Comparison of ENCODE assay signal across 8 cellular contexts in the genomic region with DNA sequence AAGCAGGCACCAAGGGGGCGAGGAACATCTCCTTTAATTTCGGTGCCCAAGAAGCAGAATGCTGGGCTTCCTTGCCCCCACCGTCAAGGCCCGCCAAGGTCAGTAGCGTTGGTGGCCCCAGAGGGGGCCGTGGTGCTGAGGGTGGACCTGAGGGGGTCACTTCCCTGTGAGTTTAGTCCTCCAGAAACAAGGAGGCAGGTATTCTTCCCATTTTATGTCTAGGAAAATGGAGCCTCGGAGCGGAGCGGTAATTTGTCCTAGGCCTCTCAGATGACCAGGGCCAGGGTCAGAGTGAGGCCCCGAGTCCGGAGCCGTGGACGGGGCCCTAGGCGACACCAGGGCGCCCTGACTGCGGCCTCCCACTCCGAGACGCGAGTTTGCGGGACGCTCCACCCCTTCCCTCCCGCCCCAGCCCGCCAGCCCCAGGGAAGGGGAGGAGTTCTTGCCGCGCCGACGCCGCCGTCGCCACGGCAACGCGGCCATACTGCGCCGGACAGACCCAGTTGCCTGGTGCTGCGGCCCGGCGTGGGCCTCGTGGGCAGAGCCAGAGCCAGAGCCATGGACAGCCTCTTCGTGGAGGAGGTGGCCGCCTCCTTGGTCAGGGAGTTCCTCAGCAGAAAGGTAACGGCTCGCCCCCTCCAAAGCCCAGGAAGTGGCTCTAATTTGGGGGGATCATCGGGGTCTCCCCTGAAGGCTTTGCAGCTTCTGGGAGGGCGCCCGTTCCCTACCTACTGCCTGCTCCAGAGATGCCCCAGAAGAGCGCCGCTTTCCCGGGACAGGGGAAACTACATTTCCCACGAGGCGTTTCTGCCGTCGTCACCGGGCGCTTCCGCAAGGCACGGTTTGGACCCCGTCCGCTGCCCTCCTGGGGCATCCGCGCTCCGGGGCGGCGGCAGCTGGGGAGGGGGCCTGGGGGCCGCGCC. TPM values are rescaled to one million over a fixed set of nuclear protein-coding genes. Genes with fewer than 3 reads are reported as not detected.
A peak's percentile ranks its signal among the peaks of the same experiment; 100 is the strongest.
DNase-seq lines count a peak whose midpoint lies in the region; ATAC-seq, FAIRE-seq and TF ChIP-seq lines count a peak whose summit lies in the region.

A gene (plus strand): TSS at position 482 of the 923 bp plus-strand sequence. CDS start 77 bp downstream, at position 559.

- no peak for TF ChIP-seq CTCF in WTC11 (IDR thresholded peaks at IDR 0.05)
- TF ChIP-seq CTCF in mammary epithelial cell (conservative IDR thresholded peaks at IDR 0.05 in 1 of 2, IDR thresholded peaks at IDR 0.05 in 1 of 2; ENCODE audit: extremely low read depth in 1 of 2, insufficient read depth in 1 of 2, low read depth in 1 of 2, low read length in 2 of 2), result no peak

- POLR2A ChIA-PET in WTC11 (lab: Charles Lee), result no interaction called here

- no peaks in the 10 kb centered on the region for H3K27me3 ChIP-seq in mammary epithelial cell (ENCODE audit: insufficient read depth, low read length)

- dilution Hi-C loops in mammary epithelial cell (cut with HindIII; ENCODE audit: low sequenced_read_pairs), result no loop called here

- no peaks in the 10 kb centered on the region for H3K9me3 ChIP-seq in mammary epithelial cell (replicated peaks; ENCODE audit: insufficient read depth, low read length)

- H3K79me2 ChIP-seq in mammary epithelial cell (ENCODE audit: insufficient read depth, low read length), result peaks cover 27% of the 10 kb centered on the region

- H3K27ac ChIP-seq in mammary epithelial cell (ENCODE audit: insufficient read depth, low read depth, low read length) (peak within 1 kb of the TSS; percentile 76), skin epidermis (peak within 1 kb of the TSS; percentile 17 to 90 (median 81))

- ATAC-seq in HG02763 (IDR thresholded peaks at IDR 0.05; ENCODE audit: unreplicated experiment) (peak; percentile 80), WTC11 (peak; percentile 94)

- in situ Hi-C loops in mammary epithelial cell (cut with MboI; ENCODE audit: low sequenced_read_pairs in 2 of 2), result no loop called here

- H3K36me3 Mint-ChIP-seq in WTC11, result no peaks in the 10 kb centered on the region

- H3K9me3 Mint-ChIP-seq in WTC11, result no peaks in the 10 kb centered on the region

- CTCF ChIA-PET in WTC11 (lab: Charles Lee) (interaction anchor here (0.6 to 2.0 kb wide), 7 partner anchors 12 to 351 kb away, joined by 3 to 10 read pairs (median 3); no protein-coding TSS in a partner anchor), mammary epithelial cell (lab: Charles Lee; ENCODE audit: low non-redundant PET) (no interaction called here)

- BruUV-seq in mammary epithelial cell (replicated peaks; lab: Mats Ljungman, UMichigan), result no TSS peak

- H3K4me3 ChIP-seq in mammary epithelial cell (replicated peaks in 1 of 3; ENCODE audit: insufficient read depth in 1 of 3, low read depth in 2 of 3, low read length in 3 of 3) (peak within 1 kb of the TSS; percentile 56 to 75 (median 62)), skin epidermis (peak within 1 kb of the TSS; percentile 57 to 75 (median 71))

- peak within 1 kb of the TSS; percentile 69 for H3K9ac ChIP-seq in mammary epithelial cell (ENCODE audit: insufficient read depth, low read length)

- H2AFZ ChIP-seq in mammary epithelial cell (ENCODE audit: low read depth, low read length), result peak within 1 kb of the TSS; percentile 99

- no peaks in the 10 kb centered on the region for H3K36me3 ChIP-seq in mammary epithelial cell (ENCODE audit: insufficient read depth, low read length)

- TF ChIP-seq POLR2A in GM12892 (IDR thresholded peaks at IDR 0.05; ENCODE audit: low read depth, low read length), result no peak

- H3K4me2 ChIP-seq in mammary epithelial cell (ENCODE audit: insufficient read depth, low read depth, low read length), result peak within 1 kb of the TSS; percentile 95

- peaks cover 10% of the 10 kb centered on the region for H3K4me1 ChIP-seq in mammary epithelial cell (ENCODE audit: insufficient read depth, low read length)

- no peak within 1 kb of the TSS for H3K27ac Mint-ChIP-seq in WTC11

- H4K20me1 ChIP-seq in mammary epithelial cell (ENCODE audit: insufficient read depth, low read length), result no peaks in the 10 kb centered on the region

- intact Hi-C loops in mammary epithelial cell (cut with micrococcal nuclease), result no loop called here

- H3K4me1 Mint-ChIP-seq in WTC11, result peaks cover 4% of the 10 kb centered on the region

- H3K4me3 Mint-ChIP-seq in WTC11, result peak within 1 kb of the TSS; percentile 79

- DNase-seq in GM12892 (ENCODE audit: insufficient read length), result peak; percentile 81
- DNase-seq in NCI-H2029 (lab: John Stamatoyannopoulos, UW), result peak; percentile 62
- peak; percentile 76 for DNase-seq in WTC11 (ENCODE audit: low spot score)
- DNase-seq in mammary epithelial cell, result peak; percentile 46
- peak; percentile 97 for DNase-seq in iPS-NIHi11 (ENCODE audit: low spot score)
- no peak for DNase-seq in KG1 (lab: John Stamatoyannopoulos, UW)

- H3K27me3 Mint-ChIP-seq in WTC11 (ENCODE audit: low read depth), result peaks cover 8% of the 10 kb centered on the region; the same call in 1 of the 2 replicates

- FAIRE-seq in GM12892 (lab: Jason Lieb, UNC), result peak; percentile 84

- WGBS in mammary epithelial cell (ENCODE audit: low coverage, missing lambda C conversion rate), result 21% methylated on average over 19 of the region's 66 CpGs

TF ChIP-seq in WTC11, 78 proteins besides CTCF, POLR2A, EP300 and RAD21 (continues in another document):
- TF ChIP-seq ZNF263 (CRISPR knock-in tag; IDR thresholded peaks at IDR 0.05; ENCODE audit: low read depth) (no peak), SMAD3 (CRISPR knock-in tag; IDR thresholded peaks at IDR 0.05; ENCODE audit: borderline replicate concordance) (no peak), ATF1 (CRISPR knock-in tag; IDR thresholded peaks at IDR 0.05) (no peak), ZNF396 (CRISPR knock-in tag; IDR thresholded peaks at IDR 0.05; ENCODE audit: borderline replicate concordance) (no peak), GTF2I (CRISPR knock-in tag; conservative IDR thresholded peaks at IDR 0.05) (no peak), KAT7 (CRISPR knock-in tag; IDR thresholded peaks at IDR 0.05; ENCODE audit: borderline replicate concordance) (no peak), RELA (CRISPR knock-in tag; IDR thresholded peaks at IDR 0.05; ENCODE audit: borderline replicate concordance) (peak; percentile 26; the same call in 1 of the 2 replicates), ESRRA (CRISPR knock-in tag; IDR thresholded peaks at IDR 0.05; ENCODE audit: borderline replicate concordance) (no peak), ZNF121 (CRISPR knock-in tag; IDR thresholded peaks at IDR 0.05) (0 out of 2 replicates have a peak, but pooled peaks have one; percentile 5), CREB1 (CRISPR knock-in tag; IDR thresholded peaks at IDR 0.05) (no peak), PRRX2 (CRISPR knock-in tag; IDR thresholded peaks at IDR 0.05) (no peak), ZNF138 (CRISPR knock-in tag; conservative IDR thresholded peaks at IDR 0.05) (no peak), MXD4 (CRISPR knock-in tag; IDR thresholded peaks at IDR 0.05; ENCODE audit: borderline replicate concordance) (no peak), ZNF317 (CRISPR knock-in tag; IDR thresholded peaks at IDR 0.05; ENCODE audit: borderline replicate concordance, low read depth) (no peak), CREM (CRISPR knock-in tag; IDR thresholded peaks at IDR 0.05) (peak; percentile 86), TEAD4 (CRISPR knock-in tag; IDR thresholded peaks at IDR 0.05) (no peak), IRF2 (CRISPR knock-in tag; IDR thresholded peaks at IDR 0.05; ENCODE audit: borderline replicate concordance, low read depth) (no peak), ZNF219 (CRISPR knock-in tag; IDR thresholded peaks at IDR 0.05; ENCODE audit: borderline replicate concordance) (no peak), NR1H2 (CRISPR knock-in tag; IDR thresholded peaks at IDR 0.05) (no peak), TEAD1 (CRISPR knock-in tag; IDR thresholded peaks at IDR 0.05) (no peak)
- TF ChIP-seq, protein P1, sequence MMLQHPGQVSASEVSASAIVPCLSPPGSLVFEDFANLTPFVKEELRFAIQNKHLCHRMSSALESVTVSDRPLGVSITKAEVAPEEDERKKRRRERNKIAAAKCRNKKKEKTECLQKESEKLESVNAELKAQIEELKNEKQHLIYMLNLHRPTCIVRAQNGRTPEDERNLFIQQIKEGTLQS (CRISPR knock-in tag; conservative IDR thresholded peaks at IDR 0.05), result no peak
- TF ChIP-seq, protein P2, sequence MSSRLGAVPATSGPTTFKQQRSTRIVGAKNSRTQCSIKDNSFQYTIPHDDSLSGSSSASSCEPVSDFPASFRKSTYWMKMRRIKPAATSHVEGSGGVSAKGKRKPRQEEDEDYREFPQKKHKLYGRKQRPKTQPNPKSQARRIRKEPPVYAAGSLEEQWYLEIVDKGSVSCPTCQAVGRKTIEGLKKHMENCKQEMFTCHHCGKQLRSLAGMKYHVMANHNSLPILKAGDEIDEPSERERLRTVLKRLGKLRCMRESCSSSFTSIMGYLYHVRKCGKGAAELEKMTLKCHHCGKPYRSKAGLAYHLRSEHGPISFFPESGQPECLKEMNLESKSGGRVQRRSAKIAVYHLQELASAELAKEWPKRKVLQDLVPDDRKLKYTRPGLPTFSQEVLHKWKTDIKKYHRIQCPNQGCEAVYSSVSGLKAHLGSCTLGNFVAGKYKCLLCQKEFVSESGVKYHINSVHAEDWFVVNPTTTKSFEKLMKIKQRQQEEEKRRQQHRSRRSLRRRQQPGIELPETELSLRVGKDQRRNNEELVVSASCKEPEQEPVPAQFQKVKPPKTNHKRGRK (CRISPR knock-in tag; IDR thresholded peaks at IDR 0.05; ENCODE audit: borderline replicate concordance), result no peak

RNA-seq across cellular contexts. Expression of the gene that starts here (rescaled TPM):
- 0.49 TPM for polyA plus RNA-seq in GM12892 (2012; ENCODE audit: missing spikeins)
- total RNA-seq in WTC11 (2021) (1.8 to 2.2 TPM (median 2.0 TPM) in 3 replicates), mammary epithelial cell (1 to 10 TPM; 3.6 to 6.8 TPM)
- 1.9 TPM for polyA plus RNA-seq in mammary epithelial cell
- polyA minus RNA-seq in mammary epithelial cell, result 1.3 TPM
